1 cellular context compared by ENCODE assay signal in genomic region chr6:10613077-10613476, GRCh38.
TF ChIP-seq lines count a peak whose summit lies in the region.

No MANE protein-coding gene starts in this region.

TF ChIP-seq in HepG2, 621 proteins besides CTCF, POLR2A, EP300 and RAD21 (continued from another document and continues in another):
- peak; percentile 92; the same call in 1 of the 2 replicates for TF ChIP-seq AHDC1 (CRISPR knock-in tag; IDR thresholded peaks at IDR 0.05; ENCODE audit: borderline replicate concordance)
- TF ChIP-seq, protein P1, sequence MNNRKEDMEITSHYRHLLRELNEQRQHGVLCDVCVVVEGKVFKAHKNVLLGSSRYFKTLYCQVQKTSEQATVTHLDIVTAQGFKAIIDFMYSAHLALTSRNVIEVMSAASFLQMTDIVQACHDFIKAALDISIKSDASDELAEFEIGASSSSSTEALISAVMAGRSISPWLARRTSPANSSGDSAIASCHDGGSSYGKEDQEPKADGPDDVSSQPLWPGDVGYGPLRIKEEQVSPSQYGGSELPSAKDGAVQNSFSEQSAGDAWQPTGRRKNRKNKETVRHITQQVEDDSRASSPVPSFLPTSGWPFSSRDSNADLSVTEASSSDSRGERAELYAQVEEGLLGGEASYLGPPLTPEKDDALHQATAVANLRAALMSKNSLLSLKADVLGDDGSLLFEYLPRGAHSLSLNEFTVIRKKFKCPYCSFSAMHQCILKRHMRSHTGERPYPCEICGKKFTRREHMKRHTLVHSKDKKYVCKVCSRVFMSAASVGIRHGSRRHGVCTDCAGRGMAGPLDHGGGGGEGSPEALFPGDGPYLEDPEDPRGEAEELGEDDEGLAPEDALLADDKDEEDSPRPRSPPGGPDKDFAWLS (CRISPR knock-in tag; IDR thresholded peaks at IDR 0.05; ENCODE audit: borderline replicate concordance), result no peak
- peak; percentile 79 for TF ChIP-seq RCOR2 (CRISPR knock-in tag; IDR thresholded peaks at IDR 0.05)
- peak; percentile 95 for TF ChIP-seq GFI1 (CRISPR knock-in tag; IDR thresholded peaks at IDR 0.05; ENCODE audit: borderline replicate concordance)
- TF ChIP-seq HMG20B (CRISPR knock-in tag; conservative IDR thresholded peaks at IDR 0.05), result peak; percentile 96
- no peak for TF ChIP-seq KDM2A (CRISPR knock-in tag; IDR thresholded peaks at IDR 0.05; ENCODE audit: borderline replicate concordance, low read depth)
- TF ChIP-seq ISL2 (CRISPR knock-in tag; IDR thresholded peaks at IDR 0.05), result peak; percentile 92
- no peak for TF ChIP-seq TAF1 (CRISPR knock-in tag; IDR thresholded peaks at IDR 0.05)
- peak; percentile 94 for TF ChIP-seq HMG20A (CRISPR knock-in tag; IDR thresholded peaks at IDR 0.05; ENCODE audit: borderline replicate concordance)
- TF ChIP-seq, protein P2, sequence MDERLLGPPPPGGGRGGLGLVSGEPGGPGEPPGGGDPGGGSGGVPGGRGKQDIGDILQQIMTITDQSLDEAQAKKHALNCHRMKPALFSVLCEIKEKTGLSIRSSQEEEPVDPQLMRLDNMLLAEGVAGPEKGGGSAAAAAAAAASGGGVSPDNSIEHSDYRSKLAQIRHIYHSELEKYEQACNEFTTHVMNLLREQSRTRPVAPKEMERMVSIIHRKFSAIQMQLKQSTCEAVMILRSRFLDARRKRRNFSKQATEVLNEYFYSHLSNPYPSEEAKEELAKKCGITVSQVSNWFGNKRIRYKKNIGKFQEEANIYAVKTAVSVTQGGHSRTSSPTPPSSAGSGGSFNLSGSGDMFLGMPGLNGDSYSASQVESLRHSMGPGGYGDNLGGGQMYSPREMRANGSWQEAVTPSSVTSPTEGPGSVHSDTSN (CRISPR knock-in tag; IDR thresholded peaks at IDR 0.05), result no peak
- TF ChIP-seq NONO (IDR thresholded peaks at IDR 0.05), result no peak
- peak; percentile 81 for TF ChIP-seq NONO (CRISPR knock-in tag; conservative IDR thresholded peaks at IDR 0.05)
- TF ChIP-seq HMGA1 (CRISPR knock-in tag; conservative IDR thresholded peaks at IDR 0.05), result no peak
- no peak for TF ChIP-seq KDM4B (CRISPR knock-in tag; IDR thresholded peaks at IDR 0.05)
- no peak for TF ChIP-seq FOXP1 (IDR thresholded peaks at IDR 0.05)
- peak; percentile 91; the same call in 1 of the 2 replicates for TF ChIP-seq FOXP1 (CRISPR knock-in tag; IDR thresholded peaks at IDR 0.05)
- peak; percentile 52; the same call in 1 of the 2 replicates for TF ChIP-seq HOXD1 (CRISPR knock-in tag; IDR thresholded peaks at IDR 0.05)
- TF ChIP-seq ZZZ3 (CRISPR knock-in tag; IDR thresholded peaks at IDR 0.05; ENCODE audit: borderline replicate concordance), result no peak
- TF ChIP-seq, protein P3, sequence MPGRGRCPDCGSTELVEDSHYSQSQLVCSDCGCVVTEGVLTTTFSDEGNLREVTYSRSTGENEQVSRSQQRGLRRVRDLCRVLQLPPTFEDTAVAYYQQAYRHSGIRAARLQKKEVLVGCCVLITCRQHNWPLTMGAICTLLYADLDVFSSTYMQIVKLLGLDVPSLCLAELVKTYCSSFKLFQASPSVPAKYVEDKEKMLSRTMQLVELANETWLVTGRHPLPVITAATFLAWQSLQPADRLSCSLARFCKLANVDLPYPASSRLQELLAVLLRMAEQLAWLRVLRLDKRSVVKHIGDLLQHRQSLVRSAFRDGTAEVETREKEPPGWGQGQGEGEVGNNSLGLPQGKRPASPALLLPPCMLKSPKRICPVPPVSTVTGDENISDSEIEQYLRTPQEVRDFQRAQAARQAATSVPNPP (CRISPR knock-in tag; IDR thresholded peaks at IDR 0.05), result peak; percentile 76; the same call in 1 of the 2 replicates
- peak; percentile 91 for TF ChIP-seq TCF7 (IDR thresholded peaks at IDR 0.05; ENCODE audit: low read depth)
- TF ChIP-seq ZNF510 (CRISPR knock-in tag; IDR thresholded peaks at IDR 0.05; ENCODE audit: low read depth), result no peak
- TF ChIP-seq ZNF251 (CRISPR knock-in tag; IDR thresholded peaks at IDR 0.05), result no peak
- TF ChIP-seq, protein P4, sequence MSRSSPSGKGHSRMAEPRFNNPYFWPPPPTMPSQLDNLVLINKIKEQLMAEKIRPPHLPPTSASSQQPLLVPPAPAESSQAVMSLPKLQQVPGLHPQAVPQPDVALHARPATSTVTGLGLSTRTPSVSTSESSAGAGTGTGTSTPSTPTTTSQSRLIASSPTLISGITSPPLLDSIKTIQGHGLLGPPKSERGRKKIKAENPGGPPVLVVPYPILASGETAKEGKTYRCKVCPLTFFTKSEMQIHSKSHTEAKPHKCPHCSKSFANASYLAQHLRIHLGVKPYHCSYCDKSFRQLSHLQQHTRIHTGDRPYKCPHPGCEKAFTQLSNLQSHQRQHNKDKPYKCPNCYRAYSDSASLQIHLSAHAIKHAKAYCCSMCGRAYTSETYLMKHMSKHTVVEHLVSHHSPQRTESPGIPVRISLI (CRISPR knock-in tag; IDR thresholded peaks at IDR 0.05; ENCODE audit: borderline replicate concordance), result peak; percentile 96
- TF ChIP-seq, protein P5, sequence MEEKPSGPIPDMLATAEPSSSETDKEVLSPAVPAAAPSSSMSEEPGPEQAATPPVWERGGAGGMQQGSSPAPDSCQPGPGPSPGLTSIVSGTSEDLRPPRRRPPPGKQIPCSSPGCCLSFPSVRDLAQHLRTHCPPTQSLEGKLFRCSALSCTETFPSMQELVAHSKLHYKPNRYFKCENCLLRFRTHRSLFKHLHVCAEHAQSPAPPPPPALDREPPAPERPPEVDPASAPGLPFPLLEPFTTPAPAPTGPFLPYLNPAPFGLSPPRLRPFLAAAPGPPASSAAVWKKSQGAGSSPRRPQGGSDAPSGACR (CRISPR knock-in tag; IDR thresholded peaks at IDR 0.05), result 0 out of 2 replicates have a peak, but pooled peaks have one; percentile 49
- TF ChIP-seq MIER3 (CRISPR knock-in tag; IDR thresholded peaks at IDR 0.05; ENCODE audit: borderline replicate concordance), result peak; percentile 59; the same call in 1 of the 2 replicates
- 0 out of 2 replicates have a peak, but pooled peaks have one; percentile 13 for TF ChIP-seq IRF2 (CRISPR knock-in tag; IDR thresholded peaks at IDR 0.05)
- no peak for TF ChIP-seq ZBTB1 (CRISPR knock-in tag; IDR thresholded peaks at IDR 0.05; ENCODE audit: borderline replicate concordance)
- peak; percentile 47; the same call in 1 of the 2 replicates for TF ChIP-seq MLX (CRISPR knock-in tag; IDR thresholded peaks at IDR 0.05)
- peak; percentile 79; the same call in 1 of the 2 replicates for TF ChIP-seq FOXK1 (CRISPR knock-in tag; IDR thresholded peaks at IDR 0.05; ENCODE audit: borderline replicate concordance, low read depth)
- no peak for TF ChIP-seq ZNF775 (CRISPR knock-in tag; IDR thresholded peaks at IDR 0.05; ENCODE audit: borderline replicate concordance)
- TF ChIP-seq MBD4 (IDR thresholded peaks at IDR 0.05; ENCODE audit: borderline replicate concordance, low read length), result peak; percentile 83; the same call in 1 of the 2 replicates
- TF ChIP-seq TBL1XR1 (IDR thresholded peaks at IDR 0.05; ENCODE audit: borderline replicate concordance, low read length, partially characterized antibody), result peak; percentile 85
- TF ChIP-seq, protein P6, sequence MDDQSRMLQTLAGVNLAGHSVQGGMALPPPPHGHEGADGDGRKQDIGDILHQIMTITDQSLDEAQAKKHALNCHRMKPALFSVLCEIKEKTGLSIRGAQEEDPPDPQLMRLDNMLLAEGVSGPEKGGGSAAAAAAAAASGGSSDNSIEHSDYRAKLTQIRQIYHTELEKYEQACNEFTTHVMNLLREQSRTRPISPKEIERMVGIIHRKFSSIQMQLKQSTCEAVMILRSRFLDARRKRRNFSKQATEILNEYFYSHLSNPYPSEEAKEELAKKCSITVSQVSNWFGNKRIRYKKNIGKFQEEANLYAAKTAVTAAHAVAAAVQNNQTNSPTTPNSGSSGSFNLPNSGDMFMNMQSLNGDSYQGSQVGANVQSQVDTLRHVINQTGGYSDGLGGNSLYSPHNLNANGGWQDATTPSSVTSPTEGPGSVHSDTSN (CRISPR knock-in tag; IDR thresholded peaks at IDR 0.05; ENCODE audit: borderline replicate concordance), result no peak
- TF ChIP-seq FOXA3 (CRISPR knock-in tag; IDR thresholded peaks at IDR 0.05), result peak; percentile 99
- peak; percentile 67 for TF ChIP-seq KAT8 (CRISPR knock-in tag; IDR thresholded peaks at IDR 0.05)
- peak; percentile 100 for TF ChIP-seq ZNF503 (CRISPR knock-in tag; IDR thresholded peaks at IDR 0.05)
- TF ChIP-seq ZMYM4 (CRISPR knock-in tag; IDR thresholded peaks at IDR 0.05), result no peak; the same call in 1 of the 2 replicates
- TF ChIP-seq SIX4 (CRISPR knock-in tag; IDR thresholded peaks at IDR 0.05), result peak; percentile 85
- peak; percentile 87 for TF ChIP-seq GATAD2A (CRISPR knock-in tag; IDR thresholded peaks at IDR 0.05)
- peak; percentile 54 for TF ChIP-seq SAP130 (CRISPR knock-in tag; IDR thresholded peaks at IDR 0.05; ENCODE audit: low read depth)
- peak; percentile 47; the same call in 1 of the 2 replicates for TF ChIP-seq SOX13 (IDR thresholded peaks at IDR 0.05)
- peak in 1 of 2 experiments; percentile 96; a peak in 2 of 4 replicates for TF ChIP-seq SOX13 (CRISPR knock-in tag; conservative IDR thresholded peaks at IDR 0.05 in 1 of 2, IDR thresholded peaks at IDR 0.05 in 1 of 2)
- TF ChIP-seq ZNF703 (CRISPR knock-in tag; IDR thresholded peaks at IDR 0.05; ENCODE audit: borderline replicate concordance), result peak; percentile 76
- TF ChIP-seq, protein P7, sequence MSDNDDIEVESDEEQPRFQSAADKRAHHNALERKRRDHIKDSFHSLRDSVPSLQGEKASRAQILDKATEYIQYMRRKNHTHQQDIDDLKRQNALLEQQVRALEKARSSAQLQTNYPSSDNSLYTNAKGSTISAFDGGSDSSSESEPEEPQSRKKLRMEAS (IDR thresholded peaks at IDR 0.05), result no peak
- TF ChIP-seq ISX (CRISPR knock-in tag; conservative IDR thresholded peaks at IDR 0.05), result 0 out of 2 replicates have a peak, but pooled peaks have one; percentile 55
- TF ChIP-seq SOX5 (CRISPR knock-in tag; IDR thresholded peaks at IDR 0.05; ENCODE audit: borderline replicate concordance), result peak; percentile 90
- peak; percentile 83 for TF ChIP-seq PITX1 (CRISPR knock-in tag; IDR thresholded peaks at IDR 0.05)
- peak; percentile 57; the same call in 1 of the 2 replicates for TF ChIP-seq THAP11 (CRISPR knock-in tag; IDR thresholded peaks at IDR 0.05)
- TF ChIP-seq, protein P8, sequence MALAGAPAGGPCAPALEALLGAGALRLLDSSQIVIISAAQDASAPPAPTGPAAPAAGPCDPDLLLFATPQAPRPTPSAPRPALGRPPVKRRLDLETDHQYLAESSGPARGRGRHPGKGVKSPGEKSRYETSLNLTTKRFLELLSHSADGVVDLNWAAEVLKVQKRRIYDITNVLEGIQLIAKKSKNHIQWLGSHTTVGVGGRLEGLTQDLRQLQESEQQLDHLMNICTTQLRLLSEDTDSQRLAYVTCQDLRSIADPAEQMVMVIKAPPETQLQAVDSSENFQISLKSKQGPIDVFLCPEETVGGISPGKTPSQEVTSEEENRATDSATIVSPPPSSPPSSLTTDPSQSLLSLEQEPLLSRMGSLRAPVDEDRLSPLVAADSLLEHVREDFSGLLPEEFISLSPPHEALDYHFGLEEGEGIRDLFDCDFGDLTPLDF (CRISPR knock-in tag; IDR thresholded peaks at IDR 0.05), result 0 out of 2 replicates have a peak, but pooled peaks have one; percentile 11
- TF ChIP-seq SOX6 (IDR thresholded peaks at IDR 0.05), result no peak
- peak; percentile 81; the same call in 1 of the 2 replicates for TF ChIP-seq SOX6 (CRISPR knock-in tag; IDR thresholded peaks at IDR 0.05)
- TF ChIP-seq BCL6 (CRISPR knock-in tag; IDR thresholded peaks at IDR 0.05), result peak; percentile 100
- peak; percentile 50; the same call in 1 of the 2 replicates for TF ChIP-seq MED1 (CRISPR knock-in tag; IDR thresholded peaks at IDR 0.05)
